In genomic region chr19:18203408-18203862, GRCh38 we compare ENCODE assay signal across 8 cellular contexts. TPM values are rescaled to one million over a fixed set of nuclear protein-coding genes. Genes with fewer than 3 reads are reported as not detected.
A peak's percentile ranks its signal among the peaks of the same experiment; 100 is the strongest.
DNase-seq lines count a peak whose midpoint lies in the region; ATAC-seq and TF ChIP-seq lines count a peak whose summit lies in the region.

No MANE protein-coding gene starts in this region.

- TF ChIP-seq EP300 in transverse colon (IDR thresholded peaks at IDR 0.05; ENCODE audit: low read depth): no peak

- TF ChIP-seq POLR2A in transverse colon (IDR thresholded peaks at IDR 0.05): no peak

- ATAC-seq in GM19467 (IDR thresholded peaks at IDR 0.05; ENCODE audit: unreplicated experiment): peak; percentile 20
- peak; percentile 12 for ATAC-seq in SK-N-SH treated with all-trans-retinoic acid at 6 μM for 48 hours
- ATAC-seq in HG03045 (IDR thresholded peaks at IDR 0.05; ENCODE audit: unreplicated experiment): no peak

- DNase-seq in Ammon's horn (ENCODE audit: low spot score): peak; percentile 77
- DNase-seq in effector memory CD4-positive, alpha-beta T cell: no peak
- peak; percentile 58 for DNase-seq in transverse colon
- DNase-seq in GM13977 (ENCODE audit: low spot score): no peak

- H3K9ac ChIP-seq in mucosa of stomach (ENCODE audit: low read length): peak overlapping the region; percentile 50

- intact Hi-C loops in transverse colon (cut with DNase I; ENCODE audit: low total_unique reads): loop anchor here (10.0 kb wide), 1 partner anchor 211 kb away; the partner anchor contains the start of gene SSBP4

- no peaks in the 10 kb centered on the region for H3K9me3 ChIP-seq in effector memory CD4-positive, alpha-beta T cell (ENCODE audit: control insufficient read depth, low read length)
- H3K9me3 ChIP-seq in mucosa of stomach (ENCODE audit: control insufficient read depth, low read length) (no peaks in the 10 kb centered on the region), transverse colon (no peaks in the 10 kb centered on the region)

- no peak for TF ChIP-seq CTCF in transverse colon (IDR thresholded peaks at IDR 0.05)
- TF ChIP-seq CTCF in GM13977 (IDR thresholded peaks at IDR 0.05; ENCODE audit: extremely low read depth, insufficient read depth, missing control alignments): no peak

- peak overlapping the region; percentile 79 for H3K4me3 ChIP-seq in effector memory CD4-positive, alpha-beta T cell (ENCODE audit: insufficient read depth, low read depth, low read length, poor library complexity, severe bottlenecking)
- H3K4me3 ChIP-seq in mucosa of stomach (ENCODE audit: low read length) (peak overlapping the region; percentile 65), transverse colon (peak overlapping the region; percentile 53 to 76 (median 70))

- H3K36me3 ChIP-seq in effector memory CD4-positive, alpha-beta T cell (ENCODE audit: control insufficient read depth, insufficient read depth, low read length): peaks cover 4% of the 10 kb centered on the region
- H3K36me3 ChIP-seq in mucosa of stomach (ENCODE audit: control insufficient read depth, insufficient read depth, low read length) (no peaks in the 10 kb centered on the region), transverse colon (peaks cover 0 to 3% (median 0%) of the 10 kb centered on the region in 4 donors)

- no peaks in the 10 kb centered on the region for H3K27me3 ChIP-seq in effector memory CD4-positive, alpha-beta T cell (replicated peaks; ENCODE audit: control insufficient read depth, insufficient read depth, low read length, poor library complexity, severe bottlenecking)
- H3K27me3 ChIP-seq in mucosa of stomach (ENCODE audit: control insufficient read depth, insufficient read depth, low read length) (no peaks in the 10 kb centered on the region), transverse colon (peaks cover 4% of the 10 kb centered on the region)

- H3K4me1 ChIP-seq in effector memory CD4-positive, alpha-beta T cell (ENCODE audit: control insufficient read depth, insufficient read depth, low read length, poor library complexity, severe bottlenecking): peaks cover 18% of the 10 kb centered on the region
- H3K4me1 ChIP-seq in mucosa of stomach (ENCODE audit: control insufficient read depth, insufficient read depth, low read length) (peaks cover 18% of the 10 kb centered on the region), transverse colon (peaks cover 0 to 27% (median 23%) of the 10 kb centered on the region in 4 donors)

- peak overlapping the region; percentile 65 for H3K27ac ChIP-seq in effector memory CD4-positive, alpha-beta T cell (ENCODE audit: insufficient read depth, low read length, poor library complexity, severe bottlenecking)
- H3K27ac ChIP-seq in transverse colon: peak overlapping the region; percentile 79 to 90 (median 84)

- whole genome bisulfite sequencing in transverse colon (ENCODE audit: low coverage in 1 of 2), 2 donors: 0% methylated on average over 16 of the region's 38 CpGs; no CpG with 5 or more reads in 1 of the 2 donors

- in situ Hi-C loops in transverse colon (cut with MboI; ENCODE audit: low pct_ligation_motif_present in 1 of 4, low pct_unique_long_range_greater_than_20kb in 1 of 4, low sequenced_read_pairs in 3 of 4) (loop anchor here in 1 of 4 donors (25.0 kb wide), 1 partner anchor 134 kb away; the partner anchor contains the start of gene PGPEP1), GM13977 (cut with MboI; ENCODE audit: low pct_unique_long_range_greater_than_20kb, low sequenced_read_pairs, unreplicated experiment) (loop anchor here (10.0 kb wide), 1 partner anchor 51 kb away; a partner anchor contains a TSS)

TF ChIP-seq in SK-N-SH treated with all-trans-retinoic acid at 6 μM for 48 hours, 23 proteins besides CTCF, POLR2A, EP300 and RAD21:
- TF ChIP-seq TSHZ2 (CRISPR knock-in tag; IDR thresholded peaks at IDR 0.05) (0 out of 2 replicates have a peak, but pooled peaks have one; percentile 16), POU6F1 (CRISPR knock-in tag; IDR thresholded peaks at IDR 0.05; ENCODE audit: borderline replicate concordance, low read depth) (no peak), GLIS3 (CRISPR knock-in tag; IDR thresholded peaks at IDR 0.05) (no peak), ZNF8 (CRISPR knock-in tag; IDR thresholded peaks at IDR 0.05) (no peak), BACH2 (CRISPR knock-in tag; IDR thresholded peaks at IDR 0.05; ENCODE audit: borderline replicate concordance) (no peak), RARB (CRISPR knock-in tag; IDR thresholded peaks at IDR 0.05) (no peak)

RNA-seq across cellular contexts. Expression of gene RAB3A, which starts 0.4 kb away (rescaled TPM):
- total RNA-seq in transverse colon: 1 to 10 TPM in 3 of 4 donors, not detected in 1; 2.2 to 8.6 (median 3.8) TPM

RNA-seq across cellular contexts. Expression of gene MPV17L2, which starts 10.4 kb away (rescaled TPM):
- total RNA-seq in transverse colon: 10 to 100 TPM in 3 of 4 donors, 1 to 10 TPM in 1; 1.6 to 22.3 (median 12.6) TPM

RNA-seq across cellular contexts. Expression of gene PDE4C, which starts 22.8 kb away (rescaled TPM):
- 10 to 100 TPM in 2 of 4 donors, 1 to 10 TPM in 2; 3.0 to 18.3 (median 7.7) TPM for total RNA-seq in transverse colon

RNA-seq across cellular contexts. Expression of gene IFI30, which starts 29.8 kb away (rescaled TPM):
- 10 to 100 TPM in 3 of 4 donors, 1 to 10 TPM in 1; 10.0 to 50.8 (median 32.8) TPM for total RNA-seq in transverse colon

RNA-seq across cellular contexts. Expression of gene PIK3R2, which starts 50.5 kb away (rescaled TPM):
- 100 to 1,000 TPM in 1 of 4 donors, 10 to 100 TPM in 3; 30.5 to 135 (median 31.2) TPM for total RNA-seq in transverse colon

Comparison
In these comparisons a context has a peak if more than half of its experiments do, and no peak if none do; other contexts are left out.
1. DNase-seq: peak in Ammon's horn (single experiment) and transverse colon (single experiment); none in effector memory CD4-positive, alpha-beta T cell (0 of 3) and GM13977 (single experiment).
2. Peak in every context shown above with its lines, with median percentiles within 50 percentile points of each other: H3K4me3 ChIP-seq.